ENCODE assay signal across 16 cellular contexts in the genomic region with DNA sequence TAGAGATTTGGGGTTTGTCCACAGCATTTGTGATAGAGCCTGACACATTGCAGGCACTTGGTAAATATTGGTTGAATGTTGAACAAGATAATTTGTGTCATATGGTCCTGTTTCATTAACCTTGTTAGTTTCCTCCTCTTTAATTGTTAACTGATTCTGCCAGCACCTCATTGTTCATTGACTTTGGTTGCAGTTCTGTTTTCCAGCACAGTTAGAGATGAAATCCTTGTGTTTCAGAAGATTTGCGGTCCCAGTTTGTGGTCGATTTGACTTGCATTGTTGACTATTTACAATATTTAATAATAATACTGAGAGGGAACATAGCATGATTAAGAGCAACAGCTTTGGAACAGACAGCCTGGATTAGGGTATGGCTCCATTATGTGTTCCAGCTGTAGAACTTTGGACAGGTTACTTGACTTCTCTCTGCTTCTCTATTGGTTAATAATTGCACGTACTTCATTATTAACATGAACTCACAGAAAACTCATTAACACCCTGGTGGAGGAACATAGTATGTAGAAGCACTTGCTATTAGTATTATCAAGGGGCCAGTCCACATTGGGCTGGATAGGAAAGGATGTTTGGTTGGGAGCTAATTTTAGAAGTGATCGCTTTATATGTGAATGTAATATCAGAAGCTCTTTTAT. TPM values are rescaled to one million over a fixed set of nuclear protein-coding genes. Genes with fewer than 3 reads are reported as not detected.
DNase-seq lines count a peak whose midpoint lies in the region; ATAC-seq and TF ChIP-seq lines count a peak whose summit lies in the region.
"Had no signal": no experiment of that assay in that cellular context is flagged by ENCODE, and none has a peak within 500 bp of the region (broad histone marks: within the 10 kb centered on the region; RNA-seq: fewer than 3 reads in every experiment).

No MANE protein-coding gene starts in this region.

- H3K4me3 ChIP-seq in trophoblast cell (ENCODE audit: low read depth, low read length), result no peak overlapping the region
- H3K4me3 ChIP-seq: colonic mucosa had no signal

- no peaks in the 10 kb centered on the region for H3K4me1 ChIP-seq in trophoblast cell (ENCODE audit: control insufficient read depth in 1 of 2, insufficient read depth in 2 of 2, low read length in 2 of 2)
- H3K4me1 ChIP-seq: colonic mucosa had no signal

- no peak overlapping the region for H2BK120ac ChIP-seq in trophoblast cell (ENCODE audit: insufficient read depth, low read length, poor library complexity)

- H3K79me2 ChIP-seq in trophoblast cell (ENCODE audit: control insufficient read depth, insufficient read depth, low read length, poor library complexity), result no peaks in the 10 kb centered on the region

- no peak overlapping the region for H3K4me2 ChIP-seq in trophoblast cell (ENCODE audit: low read length)

- intact Hi-C loops in Right ventricle myocardium superior (cut with DNase I), result no loop called here

- WGBS in trophoblast cell (ENCODE audit: extremely low coverage, insufficient coverage, insufficient read length), result no CpG with 5 or more reads among the region's 4 CpGs

- H4K8ac ChIP-seq in trophoblast cell (ENCODE audit: low read depth, low read length), result no peak overlapping the region

- no peak overlapping the region for H3K4ac ChIP-seq in trophoblast cell (ENCODE audit: low read depth, low read length)

- H3K9me3 ChIP-seq in trophoblast cell (ENCODE audit: insufficient read depth, low read depth, low read length), result no peaks in the 10 kb centered on the region
- H3K9me3 ChIP-seq: colonic mucosa had no signal

- no peak overlapping the region for H2AK5ac ChIP-seq in trophoblast cell (ENCODE audit: low read length)

- no peak overlapping the region for H2AFZ ChIP-seq in trophoblast cell (ENCODE audit: insufficient read depth, low read length, poor library complexity)

- H4K12ac ChIP-seq in trophoblast cell (ENCODE audit: low read depth, low read length), result no peak overlapping the region

- H3K27ac ChIP-seq in trophoblast cell (ENCODE audit: low read depth, low read length), result no peak overlapping the region
- H3K27ac ChIP-seq: colonic mucosa had no signal

- H2BK5ac ChIP-seq in trophoblast cell (ENCODE audit: low read depth, low read length, poor library complexity), result no peak overlapping the region

- H3K27me3 ChIP-seq in trophoblast cell (ENCODE audit: insufficient read depth, low read length), result no peaks in the 10 kb centered on the region
- H3K27me3 ChIP-seq: colonic mucosa had no signal

- H3K36me3 ChIP-seq in trophoblast cell (ENCODE audit: control insufficient read depth in 1 of 2, insufficient read depth in 2 of 2, low read length in 2 of 2), result no peaks in the 10 kb centered on the region
- H3K36me3 ChIP-seq: colonic mucosa had no signal

- TF ChIP-seq CTCF in omental fat pad (IDR thresholded peaks at IDR 0.05), result no peak

- H4K91ac ChIP-seq in trophoblast cell (ENCODE audit: low read depth, low read length), result no peak overlapping the region

- H3K23ac ChIP-seq in trophoblast cell (ENCODE audit: low read length), result no peak overlapping the region

- no peaks in the 10 kb centered on the region for H3K79me1 ChIP-seq in trophoblast cell (ENCODE audit: low read length)

- no peak overlapping the region for H3K14ac ChIP-seq in trophoblast cell (ENCODE audit: low read length)

- ATAC-seq in GM18907 (IDR thresholded peaks at IDR 0.05; ENCODE audit: unreplicated experiment) (peak; percentile 83), GM21529 (IDR thresholded peaks at IDR 0.05; ENCODE audit: unreplicated experiment) (peak; percentile 55), HG03135 (IDR thresholded peaks at IDR 0.05; ENCODE audit: unreplicated experiment) (peak; percentile 81), Right ventricle myocardium superior (ENCODE audit: poor library complexity) (no peak), omental fat pad (ENCODE audit: low FRiP score) (no peak)
- ATAC-seq: esophagus mucosa had no signal

- no peak overlapping the region for H2BK12ac ChIP-seq in trophoblast cell (ENCODE audit: low read length)

- H3K18ac ChIP-seq in trophoblast cell (ENCODE audit: low read length), result no peak overlapping the region

- H3K9ac ChIP-seq in trophoblast cell (ENCODE audit: low read length), result no peak overlapping the region

- peak; percentile 17 for DNase-seq in kidney tubule cell (ENCODE audit: low spot score)
- no peak for DNase-seq in trophoblast cell
- DNase-seq in NCI-H1105 (lab: John Stamatoyannopoulos, UW), result no peak
- no peak for DNase-seq in Right ventricle myocardium superior
- no peak for DNase-seq in omental fat pad (ENCODE audit: low spot score)
- DNase-seq: activated gamma-delta T cell, colonic mucosa, DMS 273 treated with DMSO at 0.1 percent for 48 hours, NCI-H1930, NCI-H69, posterior cingulate gyrus, SW 1271 had no signal

RNA-seq across cellular contexts. Expression of a gene that starts 8.7 kb away (rescaled TPM):
- polyA plus RNA-seq in trophoblast cell (2013), result 22.7 and 24.7 TPM in 2 replicates
- total RNA-seq in Right ventricle myocardium superior (5.0 TPM), omental fat pad (10 to 100 TPM; 22.3 to 37.5 (median 25.4) TPM)

RNA-seq across cellular contexts. Expression of a gene that starts 55.3 kb away (rescaled TPM):
- polyA plus RNA-seq in trophoblast cell (2013), result 17.9 and 18.6 TPM in 2 replicates
- 52.9 TPM for total RNA-seq in Right ventricle myocardium superior
- total RNA-seq in omental fat pad, result 10 to 100 TPM; 18.3 to 28.8 (median 24.8) TPM

Comparison
In these comparisons a context has a peak if more than half of its experiments do, and no peak if none do; other contexts are left out.
1. ATAC-seq: peak in GM18907 (single experiment), GM21529 (single experiment) and HG03135 (single experiment); none in Right ventricle myocardium superior (single experiment) and omental fat pad (single experiment).